ENCODE assay signal across 8 cellular contexts in the genomic region with DNA sequence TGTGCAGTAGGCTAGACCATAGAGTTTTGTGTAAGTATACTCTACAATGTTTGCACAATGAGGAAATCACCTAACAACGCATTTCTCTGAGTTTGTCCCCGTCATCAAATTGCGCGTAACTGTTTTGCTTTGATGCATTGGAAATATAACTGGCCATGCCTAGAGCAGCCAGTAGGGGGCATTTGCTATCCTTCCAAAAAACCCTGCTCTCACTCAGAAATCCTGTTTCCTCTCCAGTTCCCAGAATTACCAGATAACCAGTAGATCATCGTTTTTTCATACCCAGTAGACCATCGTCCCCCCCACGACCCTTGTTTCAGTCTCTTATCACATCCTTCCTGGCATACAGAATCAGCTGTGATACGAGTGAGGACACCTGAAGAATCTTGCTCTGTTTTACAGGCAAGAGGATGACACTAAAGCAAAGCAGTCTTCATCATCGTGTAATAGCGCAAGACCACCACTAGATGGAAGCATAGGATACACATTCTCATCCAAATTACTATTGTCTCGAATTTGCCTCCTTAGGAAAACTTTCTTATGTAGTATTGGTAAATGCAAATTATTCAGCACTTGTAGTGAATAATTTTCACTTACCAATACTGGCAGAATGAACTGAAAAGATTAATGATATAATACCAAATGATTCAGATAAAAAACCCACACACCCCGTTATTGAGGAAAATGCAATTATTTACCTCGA. TPM values are rescaled to one million over a fixed set of nuclear protein-coding genes. Genes with fewer than 3 reads are reported as not detected.
DNase-seq lines count a peak whose midpoint lies in the region; ATAC-seq and TF ChIP-seq lines count a peak whose summit lies in the region.

No MANE protein-coding gene starts in this region.

- peaks cover 6% of the 10 kb centered on the region for H3K9me3 Mint-ChIP-seq in activated CD4-positive, alpha-beta T cell treated with anti-CD3 and anti-CD28 coated beads, Interleukin-2, amount 10 ng/mL, durations not matched to agents 24 days and 14 days

- H3K4me3 ChIP-seq in right lobe of liver, result peak overlapping the region in 2 of 3 donors; percentile 4 to 31

- peaks cover 18% of the 10 kb centered on the region for H3K4me1 Mint-ChIP-seq in activated CD4-positive, alpha-beta T cell treated with anti-CD3 and anti-CD28 coated beads, Interleukin-2, amount 10 ng/mL, durations not matched to agents 24 days and 14 days

- peak overlapping the region; percentile 88 for H3K4me3 Mint-ChIP-seq in activated CD4-positive, alpha-beta T cell treated with anti-CD3 and anti-CD28 coated beads, Interleukin-2, amount 10 ng/mL, durations not matched to agents 24 days and 14 days

- peaks cover 31% of the 10 kb centered on the region for H3K27me3 Mint-ChIP-seq in activated CD4-positive, alpha-beta T cell treated with anti-CD3 and anti-CD28 coated beads, Interleukin-2, amount 10 ng/mL, durations not matched to agents 24 days and 14 days

- H3K36me3 Mint-ChIP-seq in activated CD4-positive, alpha-beta T cell treated with anti-CD3 and anti-CD28 coated beads, Interleukin-2, amount 10 ng/mL, durations not matched to agents 24 days and 14 days (ENCODE audit: low read depth), result peaks cover 3% of the 10 kb centered on the region

- H3K27ac Mint-ChIP-seq in activated CD4-positive, alpha-beta T cell treated with anti-CD3 and anti-CD28 coated beads, Interleukin-2, amount 10 ng/mL, durations not matched to agents 24 days and 14 days, result peak overlapping the region; percentile 93

- no peak overlapping the region for H3K27ac ChIP-seq in right lobe of liver

- peak; percentile 82 to 92 (median 86) for TF ChIP-seq CTCF in right lobe of liver (IDR thresholded peaks at IDR 0.05)

- no peaks in the 10 kb centered on the region for H3K9me3 ChIP-seq in right lobe of liver

- no peaks in the 10 kb centered on the region for H3K36me3 ChIP-seq in right lobe of liver

- peak; percentile 93 for ATAC-seq in GM19372 (IDR thresholded peaks at IDR 0.05; ENCODE audit: low read depth, unreplicated experiment)
- peak; percentile 95 for ATAC-seq in HG03469 (IDR thresholded peaks at IDR 0.05; ENCODE audit: unreplicated experiment)
- ATAC-seq in right lobe of liver, result peak; percentile 99 to 100 (median 99)

- peaks cover 0 to 6% of the 10 kb centered on the region in 2 donors for H3K27me3 ChIP-seq in right lobe of liver

- no peak for TF ChIP-seq POLR2A in right lobe of liver (IDR thresholded peaks at IDR 0.05)

- no peaks in the 10 kb centered on the region for H3K4me1 ChIP-seq in right lobe of liver

- WGBS in right lobe of liver (ENCODE audit: insufficient coverage, low coverage, low lambda C conversion rate, missing lambda C conversion rate), result 11% methylated on average over 13 of the region's 13 CpGs

- DNase-seq in CD1c-positive myeloid dendritic cell (ENCODE audit: extremely low spot score), result peak; percentile 84
- DNase-seq in NCI-H524 (lab: John Stamatoyannopoulos, UW), result peak; percentile 89 to 93
- DNase-seq in activated CD4-positive, alpha-beta T cell treated with anti-CD3 and anti-CD28 coated beads, Interleukin-2, amount 10 ng/mL, durations not matched to agents 24 days and 14 days, result peak; percentile 94
- peak; percentile 89 for DNase-seq in dermis blood vessel endothelial cell
- peak in 2 of 3 donors; percentile 21 to 49 for DNase-seq in right lobe of liver
- peak; percentile 48 to 62 (median 51) for DNase-seq in stimulated activated CD4-positive, alpha-beta T cell treated with anti-CD3 and anti-CD28 coated beads, TNF-alpha, amount 100 ng/mL, for 24 hours (ENCODE audit: low read depth in 3 of 3)

- intact Hi-C loops in activated CD4-positive, alpha-beta T cell treated with anti-CD3 and anti-CD28 coated beads, Interleukin-2, amount 10 ng/mL, durations not matched to agents 24 days and 14 days (cut with micrococcal nuclease), result loop anchor here (1.0 to 5.0 kb wide), 12 partner anchors 10 to 863 kb away; a partner anchor contains a TSS
- intact Hi-C loops in right lobe of liver (cut with DNase I), result loop anchor here (5.0 to 10.0 kb wide), 2 partner anchors 285 to 288 kb away; no protein-coding TSS in a partner anchor

RNA-seq across cellular contexts. Expression of a gene that starts 4.4 kb away (rescaled TPM):
- total RNA-seq in activated CD4-positive, alpha-beta T cell treated with anti-CD3 and anti-CD28 coated beads, Interleukin-2, amount 10 ng/mL, durations not matched to agents 24 days and 14 days, result 0.05 and 0.12 TPM in 2 replicates
- total RNA-seq in dermis blood vessel endothelial cell (not detected in 2 replicates), right lobe of liver (under 1 TPM in 1 of 6 experiments, not detected in 5; 0.51 TPM)

RNA-seq across cellular contexts. Expression of a gene that starts 47.5 kb away (rescaled TPM):
- total RNA-seq in activated CD4-positive, alpha-beta T cell treated with anti-CD3 and anti-CD28 coated beads, Interleukin-2, amount 10 ng/mL, durations not matched to agents 24 days and 14 days, result not detected in 2 replicates
- total RNA-seq in dermis blood vessel endothelial cell (not detected in 2 replicates), right lobe of liver (not detected)

Comparison
In these comparisons a context has a peak if more than half of its experiments do, and no peak if none do; other contexts are left out.
1. DNase-seq: peak in every context shown above with its lines; median percentile 94 in activated CD4-positive, alpha-beta T cell treated with anti-CD3 and anti-CD28 coated beads, Interleukin-2, amount 10 ng/mL, durations not matched to agents 24 days and 14 days; 91 in NCI-H524; 89 in dermis blood vessel endothelial cell; 84 in CD1c-positive myeloid dendritic cell; 51 in stimulated activated CD4-positive, alpha-beta T cell treated with anti-CD3 and anti-CD28 coated beads, TNF-alpha, amount 100 ng/mL, for 24 hours; 35 in right lobe of liver.